1 cellular context compared by ENCODE assay signal in the genomic region with DNA sequence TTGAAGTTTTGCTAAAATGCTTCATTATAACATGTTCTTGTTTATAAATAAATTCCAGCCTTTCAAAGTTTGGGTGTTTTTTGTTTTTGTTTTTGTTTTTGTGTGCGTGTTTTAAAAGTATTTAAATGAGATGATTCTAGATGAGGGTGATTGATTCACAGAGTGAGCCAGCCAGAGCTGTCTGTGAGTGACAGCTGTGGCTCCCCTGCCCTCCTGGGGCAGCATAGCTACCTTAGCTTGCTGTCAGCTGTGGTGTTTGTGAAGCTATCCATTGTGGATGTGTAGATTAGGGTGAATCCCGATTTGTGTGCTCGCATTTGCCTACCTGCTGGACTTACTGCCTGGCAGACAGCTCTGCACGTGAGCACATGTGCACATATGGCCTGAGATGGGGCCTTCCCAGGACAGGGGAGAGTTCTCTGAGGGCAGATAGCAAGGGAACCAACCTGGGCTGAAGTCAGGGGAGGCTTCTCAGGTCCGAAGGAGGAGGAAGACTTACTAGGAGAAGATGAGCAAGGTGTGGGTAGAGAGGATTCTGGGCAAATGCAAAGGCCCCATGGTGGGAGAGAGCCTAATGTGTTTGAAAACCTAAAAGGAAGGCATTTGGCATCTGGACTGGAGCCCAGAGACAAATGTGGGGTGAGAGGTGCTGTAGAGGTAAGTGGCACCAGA.
TF ChIP-seq lines count a peak whose summit lies in the region.

No MANE protein-coding gene starts in this region.

TF ChIP-seq in GM23338, 12 proteins besides CTCF, POLR2A, EP300 and RAD21 (continued from another document):
- TF ChIP-seq, protein P1, sequence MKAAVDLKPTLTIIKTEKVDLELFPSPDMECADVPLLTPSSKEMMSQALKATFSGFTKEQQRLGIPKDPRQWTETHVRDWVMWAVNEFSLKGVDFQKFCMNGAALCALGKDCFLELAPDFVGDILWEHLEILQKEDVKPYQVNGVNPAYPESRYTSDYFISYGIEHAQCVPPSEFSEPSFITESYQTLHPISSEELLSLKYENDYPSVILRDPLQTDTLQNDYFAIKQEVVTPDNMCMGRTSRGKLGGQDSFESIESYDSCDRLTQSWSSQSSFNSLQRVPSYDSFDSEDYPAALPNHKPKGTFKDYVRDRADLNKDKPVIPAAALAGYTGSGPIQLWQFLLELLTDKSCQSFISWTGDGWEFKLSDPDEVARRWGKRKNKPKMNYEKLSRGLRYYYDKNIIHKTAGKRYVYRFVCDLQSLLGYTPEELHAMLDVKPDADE (IDR thresholded peaks at IDR 0.05) = no peak
- no peak for TF ChIP-seq EZH2 (IDR thresholded peaks at IDR 0.05; ENCODE audit: low read depth, unreplicated experiment)
